1 cellular context compared by ENCODE assay signal in the genomic region with DNA sequence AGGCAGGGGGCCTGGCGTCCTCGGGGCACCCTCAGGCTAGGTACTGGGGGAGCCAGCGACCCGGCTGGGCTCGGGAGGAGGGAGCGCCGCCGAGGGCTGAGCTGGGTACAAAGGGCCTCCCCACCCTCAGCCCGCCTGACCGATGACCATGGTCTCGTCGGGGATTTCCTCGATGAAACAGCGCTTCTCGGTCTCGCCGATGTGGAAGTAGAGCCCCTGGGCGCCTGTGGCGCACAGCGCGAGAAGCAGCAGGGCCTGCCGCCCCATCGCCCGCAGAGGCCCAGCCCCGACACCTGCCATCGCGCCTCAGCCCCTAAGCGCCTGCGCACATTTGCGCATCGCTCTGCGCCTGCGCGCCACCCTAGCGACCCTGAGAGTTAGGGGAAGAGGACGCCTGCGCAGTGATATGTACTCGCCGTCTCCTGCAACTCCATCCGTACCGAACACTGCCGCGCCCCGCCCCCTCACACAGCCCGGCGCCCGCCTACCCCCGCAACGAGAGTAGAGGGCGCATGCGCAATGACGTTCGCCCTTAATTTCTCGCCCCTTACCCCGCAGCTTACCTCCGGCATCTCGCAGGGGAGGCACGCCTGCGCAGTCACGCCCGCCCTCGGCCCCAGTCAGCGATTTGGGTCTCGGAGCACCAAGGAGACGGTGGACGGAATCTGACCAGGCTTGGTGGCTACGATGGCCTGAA.
TF ChIP-seq lines count a peak whose summit lies in the region.

A gene (minus strand): TSS at position 325 of the 697 bp plus-strand sequence. CDS start 25 bp downstream, at position 300.

TF ChIP-seq in WTC11, 78 proteins besides CTCF, POLR2A, EP300 and RAD21 (continued from another document):
- TF ChIP-seq, protein P1, sequence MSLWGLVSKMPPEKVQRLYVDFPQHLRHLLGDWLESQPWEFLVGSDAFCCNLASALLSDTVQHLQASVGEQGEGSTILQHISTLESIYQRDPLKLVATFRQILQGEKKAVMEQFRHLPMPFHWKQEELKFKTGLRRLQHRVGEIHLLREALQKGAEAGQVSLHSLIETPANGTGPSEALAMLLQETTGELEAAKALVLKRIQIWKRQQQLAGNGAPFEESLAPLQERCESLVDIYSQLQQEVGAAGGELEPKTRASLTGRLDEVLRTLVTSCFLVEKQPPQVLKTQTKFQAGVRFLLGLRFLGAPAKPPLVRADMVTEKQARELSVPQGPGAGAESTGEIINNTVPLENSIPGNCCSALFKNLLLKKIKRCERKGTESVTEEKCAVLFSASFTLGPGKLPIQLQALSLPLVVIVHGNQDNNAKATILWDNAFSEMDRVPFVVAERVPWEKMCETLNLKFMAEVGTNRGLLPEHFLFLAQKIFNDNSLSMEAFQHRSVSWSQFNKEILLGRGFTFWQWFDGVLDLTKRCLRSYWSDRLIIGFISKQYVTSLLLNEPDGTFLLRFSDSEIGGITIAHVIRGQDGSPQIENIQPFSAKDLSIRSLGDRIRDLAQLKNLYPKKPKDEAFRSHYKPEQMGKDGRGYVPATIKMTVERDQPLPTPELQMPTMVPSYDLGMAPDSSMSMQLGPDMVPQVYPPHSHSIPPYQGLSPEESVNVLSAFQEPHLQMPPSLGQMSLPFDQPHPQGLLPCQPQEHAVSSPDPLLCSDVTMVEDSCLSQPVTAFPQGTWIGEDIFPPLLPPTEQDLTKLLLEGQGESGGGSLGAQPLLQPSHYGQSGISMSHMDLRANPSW (CRISPR knock-in tag; conservative IDR thresholded peaks at IDR 0.05; ENCODE audit: low read depth): no peak
- TF ChIP-seq HMGA2 (CRISPR knock-in tag; IDR thresholded peaks at IDR 0.05): no peak
- TF ChIP-seq ZBTB21 (CRISPR knock-in tag; IDR thresholded peaks at IDR 0.05; ENCODE audit: borderline replicate concordance): peak; percentile 83; the same call in 1 of the 2 replicates
- TF ChIP-seq, protein P2, sequence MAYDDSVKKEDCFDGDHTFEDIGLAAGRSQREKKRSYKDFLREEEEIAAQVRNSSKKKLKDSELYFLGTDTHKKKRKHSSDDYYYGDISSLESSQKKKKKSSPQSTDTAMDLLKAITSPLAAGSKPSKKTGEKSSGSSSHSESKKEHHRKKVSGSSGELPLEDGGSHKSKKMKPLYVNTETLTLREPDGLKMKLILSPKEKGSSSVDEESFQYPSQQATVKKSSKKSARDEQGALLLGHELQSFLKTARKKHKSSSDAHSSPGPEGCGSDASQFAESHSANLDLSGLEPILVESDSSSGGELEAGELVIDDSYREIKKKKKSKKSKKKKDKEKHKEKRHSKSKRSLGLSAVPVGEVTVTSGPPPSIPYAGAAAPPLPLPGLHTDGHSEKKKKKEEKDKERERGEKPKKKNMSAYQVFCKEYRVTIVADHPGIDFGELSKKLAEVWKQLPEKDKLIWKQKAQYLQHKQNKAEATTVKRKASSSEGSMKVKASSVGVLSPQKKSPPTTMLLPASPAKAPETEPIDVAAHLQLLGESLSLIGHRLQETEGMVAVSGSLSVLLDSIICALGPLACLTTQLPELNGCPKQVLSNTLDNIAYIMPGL (CRISPR knock-in tag; IDR thresholded peaks at IDR 0.05): peak; percentile 71; the same call in 1 of the 2 replicates
